Comparison of ENCODE assay signal across 8 cellular contexts in the genomic region with DNA sequence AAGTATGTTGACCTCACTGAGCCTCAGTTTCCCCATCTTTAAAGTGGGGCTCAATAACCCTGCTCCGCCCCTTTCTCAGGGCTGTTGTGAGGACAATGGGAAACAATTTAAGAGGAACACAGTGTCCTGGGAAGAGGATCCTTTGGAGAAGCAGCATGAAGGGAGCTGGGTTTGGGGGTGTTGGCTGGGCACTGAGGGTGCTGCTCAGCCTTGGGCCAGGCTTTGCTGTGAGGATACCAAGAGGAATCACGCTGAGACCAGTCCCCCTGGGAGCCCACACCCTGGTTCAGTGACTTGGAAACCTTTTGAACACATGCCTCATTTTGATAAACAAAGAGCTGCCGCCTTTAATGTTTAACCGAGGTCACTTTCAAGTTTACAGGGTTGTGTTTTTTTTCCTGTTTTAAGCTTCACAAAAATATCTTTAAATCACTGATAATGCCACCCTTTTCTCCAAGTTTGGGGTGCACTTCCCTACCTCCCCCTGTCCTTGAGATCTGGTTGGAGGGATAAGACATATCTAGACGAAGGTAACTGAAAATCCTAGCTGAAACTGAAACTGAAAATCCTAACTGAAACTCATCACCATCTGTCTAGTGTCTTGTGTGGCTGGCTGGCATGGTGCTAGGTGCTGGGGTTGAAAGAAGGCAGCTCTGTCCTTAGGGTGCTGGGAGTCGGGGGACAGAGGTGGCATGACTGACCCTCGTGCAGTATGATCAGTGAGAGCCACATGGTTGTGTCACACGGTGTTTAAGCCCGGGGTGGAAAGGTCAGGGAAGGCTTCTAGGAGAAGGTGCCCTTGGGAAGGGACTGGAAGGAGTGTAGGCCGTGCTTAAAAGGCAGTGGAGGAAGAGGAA. TPM values are rescaled to one million over a fixed set of nuclear protein-coding genes. Genes with fewer than 3 reads are reported as not detected.
DNase-seq lines count a peak whose midpoint lies in the region; ATAC-seq and TF ChIP-seq lines count a peak whose summit lies in the region.

No MANE protein-coding gene starts in this region.

- H3K4me3 ChIP-seq in A673 (ENCODE audit: low read depth, low read length, poor library complexity, severe bottlenecking) (peak overlapping the region; percentile 69), esophagus muscularis mucosa (peak overlapping the region; percentile 73 to 86 (median 78)), psoas muscle (peak overlapping the region; percentile 25)

- H3K27me3 ChIP-seq in A673 (replicated peaks; ENCODE audit: insufficient read depth, low read depth, low read length, poor library complexity): no peaks in the 10 kb centered on the region
- H3K27me3 ChIP-seq in esophagus muscularis mucosa: no peaks in the 10 kb centered on the region
- H3K27me3 ChIP-seq in psoas muscle (ENCODE audit: insufficient read depth in 3 of 3, low read length in 2 of 3): no peaks in the 10 kb centered on the region

- 60% methylated on average over 10 of the region's 10 CpGs for WGBS in esophagus muscularis mucosa
- 54 to 57% (median 55%) methylated on average over 10 of the region's 10 CpGs for WGBS in psoas muscle, 3 donors

- no peaks in the 10 kb centered on the region for H3K36me3 ChIP-seq in A673 (ENCODE audit: insufficient read depth, low read length, poor library complexity, severe bottlenecking)
- peaks cover 0 to 36% (median 12%) of the 10 kb centered on the region in 4 donors for H3K36me3 ChIP-seq in esophagus muscularis mucosa
- peaks cover 0 to 4% of the 10 kb centered on the region in 2 donors for H3K36me3 ChIP-seq in psoas muscle (ENCODE audit: insufficient read depth in 1 of 2, low read depth in 1 of 2)

- H3K4me1 ChIP-seq in A673 (ENCODE audit: insufficient read depth, low read length, poor library complexity, severe bottlenecking) (peaks cover 17% of the 10 kb centered on the region), esophagus muscularis mucosa (peaks cover 20 to 46% (median 34%) of the 10 kb centered on the region in 4 donors), psoas muscle (peaks cover 4% of the 10 kb centered on the region)

- H3K36me3 Mint-ChIP-seq in T-helper 17 cell (ENCODE audit: low read depth): peaks cover 4% of the 10 kb centered on the region

- BruUV-seq in A673 (replicated peaks; lab: Mats Ljungman, UMichigan): no TSS peak

- no peaks in the 10 kb centered on the region for H3K9me3 ChIP-seq in A673 (ENCODE audit: low read depth, low read length, poor library complexity, severe bottlenecking)
- no peaks in the 10 kb centered on the region for H3K9me3 ChIP-seq in T-helper 17 cell (ENCODE audit: control insufficient read depth, low read length, poor library complexity, severe bottlenecking)
- H3K9me3 ChIP-seq in esophagus muscularis mucosa: no peaks in the 10 kb centered on the region
- no peaks in the 10 kb centered on the region for H3K9me3 ChIP-seq in psoas muscle

- intact Hi-C loops in A673 (cut with micrococcal nuclease; ENCODE audit: unreplicated experiment) (no loop called here), esophagus muscularis mucosa (cut with DNase I) (loop anchor here (5.0 kb wide), 1 partner anchor 39 kb away; the partner anchor contains the start of gene REPIN1), psoas muscle (cut with DNase I) (no loop called here)

- H3K4me3 Mint-ChIP-seq in T-helper 17 cell: peak overlapping the region; percentile 99

- DNase-seq in A673 (ENCODE audit: low spot score): no peak
- no peak for DNase-seq in T-helper 17 cell
- no peak for DNase-seq in esophagus muscularis mucosa (ENCODE audit: extremely low spot score)
- DNase-seq in psoas muscle: peak in 1 of 2 donors; percentile 53
- no peak for DNase-seq in NCI-H1930 (lab: John Stamatoyannopoulos, UW)
- DNase-seq in NCI-H2227 (lab: John Stamatoyannopoulos, UW; ENCODE audit: unreplicated experiment): no peak

- no peaks in the 10 kb centered on the region for H3K27me3 Mint-ChIP-seq in T-helper 17 cell

- ATAC-seq in GM18873 (IDR thresholded peaks at IDR 0.05; ENCODE audit: low FRiP score, unreplicated experiment) (peak; percentile 67), HG03064 (IDR thresholded peaks at IDR 0.05; ENCODE audit: low read depth, unreplicated experiment) (peak; percentile 52), T-helper 17 cell (peak; percentile 40), psoas muscle (no peak)

- POLR2A ChIA-PET in A673 (lab: Charles Lee; ENCODE audit: low non-redundant PET): no interaction called here

- peak overlapping the region; percentile 98 for H3K27ac Mint-ChIP-seq in T-helper 17 cell

- no peak for TF ChIP-seq POLR2A in esophagus muscularis mucosa (IDR thresholded peaks at IDR 0.05; ENCODE audit: low read depth)

- no peak for TF ChIP-seq EP300 in esophagus muscularis mucosa (IDR thresholded peaks at IDR 0.05)

- no peak overlapping the region for H3K27ac ChIP-seq in A673 (ENCODE audit: low read depth, low read length, poor library complexity, severe bottlenecking)
- H3K27ac ChIP-seq in esophagus muscularis mucosa (replicated peaks in 1 of 4): peak overlapping the region; percentile 93 to 98 (median 96)
- peak overlapping the region; percentile 97 for H3K27ac ChIP-seq in psoas muscle

- TF ChIP-seq CTCF in A673 (conservative IDR thresholded peaks at IDR 0.05; ENCODE audit: low read depth, low read length) (no peak), esophagus muscularis mucosa (IDR thresholded peaks at IDR 0.05) (no peak), psoas muscle (IDR thresholded peaks at IDR 0.05) (no peak)

- peaks cover 37% of the 10 kb centered on the region for H3K4me1 Mint-ChIP-seq in T-helper 17 cell

- CTCF ChIA-PET in A673 (lab: Charles Lee): no interaction called here

RNA-seq across cellular contexts. Expression of gene ZNF775, which starts 27.7 kb away (rescaled TPM):
- total RNA-seq in A673 (2021): 12.1 and 14.3 TPM in 2 replicates
- total RNA-seq in T-helper 17 cell: 1 to 10 TPM; 1.4 to 2.1 TPM
- total RNA-seq in esophagus muscularis mucosa: 10 to 100 TPM in 3 of 4 donors, 1 to 10 TPM in 1; 6.6 to 19.8 (median 15.0) TPM
- total RNA-seq in psoas muscle: 1 to 10 TPM; 1.6 to 3.2 (median 2.8) TPM
- polyA plus RNA-seq in psoas muscle: 1 to 10 TPM; 2.6 to 3.8 (median 3.7) TPM

RNA-seq across cellular contexts. Expression of gene REPIN1, which starts 38.2 kb away (rescaled TPM):
- total RNA-seq in A673 (2021): 113 and 114 TPM in 2 replicates
- 10 to 100 TPM; 43.0 to 49.8 TPM for total RNA-seq in T-helper 17 cell
- total RNA-seq in esophagus muscularis mucosa: 100 to 1,000 TPM in 2 of 4 donors, 10 to 100 TPM in 2; 66.8 to 143 (median 97.7) TPM
- total RNA-seq in psoas muscle: 100 to 1,000 TPM; 112 to 212 (median 137) TPM
- 100 to 1,000 TPM in 1 of 3 donors, 10 to 100 TPM in 2; 80.2 to 133 (median 83.2) TPM for polyA plus RNA-seq in psoas muscle

RNA-seq across cellular contexts. Expression of gene GIMAP8, which starts 43.6 kb away (rescaled TPM):
- 0.07 TPM in 1 of 2 replicates, not detected in the other for total RNA-seq in A673 (2021)
- 10 to 100 TPM in 1 of 2 donors, 1 to 10 TPM in 1; 8.1 to 12.0 TPM for total RNA-seq in T-helper 17 cell
- total RNA-seq in esophagus muscularis mucosa: 10 to 100 TPM in 3 of 4 donors, 1 to 10 TPM in 1; 7.1 to 18.5 (median 15.4) TPM
- 10 to 100 TPM in 1 of 4 donors, 1 to 10 TPM in 3; 6.1 to 11.9 (median 7.0) TPM for total RNA-seq in psoas muscle
- 1 to 10 TPM; 4.4 to 7.8 (median 4.7) TPM for polyA plus RNA-seq in psoas muscle

Comparison
In these comparisons a context has a peak if more than half of its experiments do, and no peak if none do; other contexts are left out.
1. H3K4me3 ChIP-seq: peak in every context shown above with its lines; median percentile 78 in esophagus muscularis mucosa; 69 in A673; 25 in psoas muscle.
2. ATAC-seq: peak in GM18873 (single experiment), HG03064 (single experiment) and T-helper 17 cell (single experiment); none in psoas muscle (0 of 4).